1 cellular context compared by ENCODE assay signal in the genomic region with DNA sequence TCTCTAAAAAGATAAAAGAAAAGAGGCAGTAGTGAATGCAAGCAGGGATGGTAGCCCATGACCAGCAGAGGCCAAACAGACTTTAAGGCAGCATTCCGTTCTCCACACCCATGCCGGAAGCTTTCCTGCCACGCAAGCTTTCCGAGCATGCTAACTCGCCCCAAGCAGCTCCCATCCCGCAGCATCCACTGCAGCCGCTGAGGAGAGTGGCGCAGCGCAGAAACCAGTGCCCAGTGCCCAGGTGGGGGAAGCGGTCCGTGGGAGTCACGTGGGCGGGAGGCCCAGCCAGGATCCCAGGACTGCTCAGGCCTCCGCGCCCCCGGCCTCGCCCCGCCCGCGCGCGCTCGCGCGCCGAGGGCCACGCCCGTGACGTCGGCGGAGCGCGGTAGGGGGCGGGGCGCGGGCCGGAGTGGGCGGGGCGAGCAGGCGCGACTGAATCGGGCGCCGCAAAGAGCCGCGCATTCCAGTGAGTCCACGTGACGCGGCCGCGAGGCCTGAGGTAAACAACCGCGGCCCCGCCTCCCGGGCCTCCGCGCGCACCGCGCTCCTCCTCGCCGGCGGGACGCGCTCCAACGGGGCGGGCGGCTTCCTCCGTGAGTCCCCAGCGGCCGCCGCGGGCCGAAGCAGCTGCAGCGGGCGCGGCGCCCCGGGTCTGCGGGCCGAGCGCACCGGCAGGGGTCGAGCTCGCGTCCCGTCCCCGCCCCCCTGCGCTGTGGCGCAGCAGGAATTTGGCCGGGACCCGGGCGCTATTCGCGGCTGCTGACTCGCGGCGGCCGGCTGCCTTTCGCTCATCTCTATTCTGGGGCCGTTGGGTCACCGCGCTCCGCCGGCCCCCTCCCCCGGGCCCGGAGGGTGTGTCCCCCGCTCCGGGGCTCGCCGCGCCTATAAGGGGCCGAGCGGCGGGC.
TF ChIP-seq lines count a peak whose summit lies in the region.

A gene with protein sequence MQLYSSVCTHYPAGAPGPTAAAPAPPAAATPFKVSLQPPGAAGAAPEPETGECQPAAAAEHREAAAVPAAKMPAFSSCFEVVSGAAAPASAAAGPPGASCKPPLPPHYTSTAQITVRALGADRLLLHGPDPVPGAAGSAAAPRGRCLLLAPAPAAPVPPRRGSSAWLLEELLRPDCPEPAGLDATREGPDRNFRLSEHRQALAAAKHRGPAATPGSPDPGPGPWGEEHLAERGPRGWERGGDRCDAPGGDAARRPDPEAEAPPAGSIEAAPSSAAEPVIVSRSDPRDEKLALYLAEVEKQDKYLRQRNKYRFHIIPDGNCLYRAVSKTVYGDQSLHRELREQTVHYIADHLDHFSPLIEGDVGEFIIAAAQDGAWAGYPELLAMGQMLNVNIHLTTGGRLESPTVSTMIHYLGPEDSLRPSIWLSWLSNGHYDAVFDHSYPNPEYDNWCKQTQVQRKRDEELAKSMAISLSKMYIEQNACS (plus strand): TSS at position 529 of the 905 bp plus-strand sequence. CDS start 383 bp downstream, outside the sequence.

TF ChIP-seq in K562, 482 proteins besides CTCF, POLR2A, EP300 and RAD21 (continued from another document and continues in another):
- TF ChIP-seq, protein P1, sequence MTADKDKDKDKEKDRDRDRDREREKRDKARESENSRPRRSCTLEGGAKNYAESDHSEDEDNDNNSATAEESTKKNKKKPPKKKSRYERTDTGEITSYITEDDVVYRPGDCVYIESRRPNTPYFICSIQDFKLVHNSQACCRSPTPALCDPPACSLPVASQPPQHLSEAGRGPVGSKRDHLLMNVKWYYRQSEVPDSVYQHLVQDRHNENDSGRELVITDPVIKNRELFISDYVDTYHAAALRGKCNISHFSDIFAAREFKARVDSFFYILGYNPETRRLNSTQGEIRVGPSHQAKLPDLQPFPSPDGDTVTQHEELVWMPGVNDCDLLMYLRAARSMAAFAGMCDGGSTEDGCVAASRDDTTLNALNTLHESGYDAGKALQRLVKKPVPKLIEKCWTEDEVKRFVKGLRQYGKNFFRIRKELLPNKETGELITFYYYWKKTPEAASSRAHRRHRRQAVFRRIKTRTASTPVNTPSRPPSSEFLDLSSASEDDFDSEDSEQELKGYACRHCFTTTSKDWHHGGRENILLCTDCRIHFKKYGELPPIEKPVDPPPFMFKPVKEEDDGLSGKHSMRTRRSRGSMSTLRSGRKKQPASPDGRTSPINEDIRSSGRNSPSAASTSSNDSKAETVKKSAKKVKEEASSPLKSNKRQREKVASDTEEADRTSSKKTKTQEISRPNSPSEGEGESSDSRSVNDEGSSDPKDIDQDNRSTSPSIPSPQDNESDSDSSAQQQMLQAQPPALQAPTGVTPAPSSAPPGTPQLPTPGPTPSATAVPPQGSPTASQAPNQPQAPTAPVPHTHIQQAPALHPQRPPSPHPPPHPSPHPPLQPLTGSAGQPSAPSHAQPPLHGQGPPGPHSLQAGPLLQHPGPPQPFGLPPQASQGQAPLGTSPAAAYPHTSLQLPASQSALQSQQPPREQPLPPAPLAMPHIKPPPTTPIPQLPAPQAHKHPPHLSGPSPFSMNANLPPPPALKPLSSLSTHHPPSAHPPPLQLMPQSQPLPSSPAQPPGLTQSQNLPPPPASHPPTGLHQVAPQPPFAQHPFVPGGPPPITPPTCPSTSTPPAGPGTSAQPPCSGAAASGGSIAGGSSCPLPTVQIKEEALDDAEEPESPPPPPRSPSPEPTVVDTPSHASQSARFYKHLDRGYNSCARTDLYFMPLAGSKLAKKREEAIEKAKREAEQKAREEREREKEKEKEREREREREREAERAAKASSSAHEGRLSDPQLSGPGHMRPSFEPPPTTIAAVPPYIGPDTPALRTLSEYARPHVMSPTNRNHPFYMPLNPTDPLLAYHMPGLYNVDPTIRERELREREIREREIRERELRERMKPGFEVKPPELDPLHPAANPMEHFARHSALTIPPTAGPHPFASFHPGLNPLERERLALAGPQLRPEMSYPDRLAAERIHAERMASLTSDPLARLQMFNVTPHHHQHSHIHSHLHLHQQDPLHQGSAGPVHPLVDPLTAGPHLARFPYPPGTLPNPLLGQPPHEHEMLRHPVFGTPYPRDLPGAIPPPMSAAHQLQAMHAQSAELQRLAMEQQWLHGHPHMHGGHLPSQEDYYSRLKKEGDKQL (CRISPR knock-in tag; IDR thresholded peaks at IDR 0.05; ENCODE audit: borderline replicate concordance) = no peak
- TF ChIP-seq, protein P2, sequence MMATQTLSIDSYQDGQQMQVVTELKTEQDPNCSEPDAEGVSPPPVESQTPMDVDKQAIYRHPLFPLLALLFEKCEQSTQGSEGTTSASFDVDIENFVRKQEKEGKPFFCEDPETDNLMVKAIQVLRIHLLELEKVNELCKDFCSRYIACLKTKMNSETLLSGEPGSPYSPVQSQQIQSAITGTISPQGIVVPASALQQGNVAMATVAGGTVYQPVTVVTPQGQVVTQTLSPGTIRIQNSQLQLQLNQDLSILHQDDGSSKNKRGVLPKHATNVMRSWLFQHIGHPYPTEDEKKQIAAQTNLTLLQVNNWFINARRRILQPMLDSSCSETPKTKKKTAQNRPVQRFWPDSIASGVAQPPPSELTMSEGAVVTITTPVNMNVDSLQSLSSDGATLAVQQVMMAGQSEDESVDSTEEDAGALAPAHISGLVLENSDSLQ (IDR thresholded peaks at IDR 0.05) = no peak
- TF ChIP-seq NFIX (CRISPR knock-in tag; IDR thresholded peaks at IDR 0.05; ENCODE audit: low read depth) = no peak
- TF ChIP-seq MTA2 (IDR thresholded peaks at IDR 0.05; ENCODE audit: low read depth) = no peak
- TF ChIP-seq CREB1 (IDR thresholded peaks at IDR 0.05) = peak; percentile 94
- peak; percentile 87 for TF ChIP-seq CREB1 (CRISPR knock-in tag; IDR thresholded peaks at IDR 0.05)
- no peak for TF ChIP-seq HDAC3 (IDR thresholded peaks at IDR 0.05; ENCODE audit: borderline replicate concordance, partially characterized antibody)
- no peak for TF ChIP-seq NCOA2 (IDR thresholded peaks at IDR 0.05; ENCODE audit: partially characterized antibody in 2 of 2)
- TF ChIP-seq ZKSCAN3 (CRISPR knock-in tag; IDR thresholded peaks at IDR 0.05) = no peak
- peak; percentile 43; the same call in 1 of the 2 replicates for TF ChIP-seq TOE1 (IDR thresholded peaks at IDR 0.05; ENCODE audit: borderline replicate concordance)
- no peak for TF ChIP-seq TOE1 (CRISPR knock-in tag; IDR thresholded peaks at IDR 0.05; ENCODE audit: borderline replicate concordance, low read depth)
- no peak for TF ChIP-seq SRSF3 (IDR thresholded peaks at IDR 0.05; ENCODE audit: insufficient read depth, low read length)
- TF ChIP-seq, protein P3, sequence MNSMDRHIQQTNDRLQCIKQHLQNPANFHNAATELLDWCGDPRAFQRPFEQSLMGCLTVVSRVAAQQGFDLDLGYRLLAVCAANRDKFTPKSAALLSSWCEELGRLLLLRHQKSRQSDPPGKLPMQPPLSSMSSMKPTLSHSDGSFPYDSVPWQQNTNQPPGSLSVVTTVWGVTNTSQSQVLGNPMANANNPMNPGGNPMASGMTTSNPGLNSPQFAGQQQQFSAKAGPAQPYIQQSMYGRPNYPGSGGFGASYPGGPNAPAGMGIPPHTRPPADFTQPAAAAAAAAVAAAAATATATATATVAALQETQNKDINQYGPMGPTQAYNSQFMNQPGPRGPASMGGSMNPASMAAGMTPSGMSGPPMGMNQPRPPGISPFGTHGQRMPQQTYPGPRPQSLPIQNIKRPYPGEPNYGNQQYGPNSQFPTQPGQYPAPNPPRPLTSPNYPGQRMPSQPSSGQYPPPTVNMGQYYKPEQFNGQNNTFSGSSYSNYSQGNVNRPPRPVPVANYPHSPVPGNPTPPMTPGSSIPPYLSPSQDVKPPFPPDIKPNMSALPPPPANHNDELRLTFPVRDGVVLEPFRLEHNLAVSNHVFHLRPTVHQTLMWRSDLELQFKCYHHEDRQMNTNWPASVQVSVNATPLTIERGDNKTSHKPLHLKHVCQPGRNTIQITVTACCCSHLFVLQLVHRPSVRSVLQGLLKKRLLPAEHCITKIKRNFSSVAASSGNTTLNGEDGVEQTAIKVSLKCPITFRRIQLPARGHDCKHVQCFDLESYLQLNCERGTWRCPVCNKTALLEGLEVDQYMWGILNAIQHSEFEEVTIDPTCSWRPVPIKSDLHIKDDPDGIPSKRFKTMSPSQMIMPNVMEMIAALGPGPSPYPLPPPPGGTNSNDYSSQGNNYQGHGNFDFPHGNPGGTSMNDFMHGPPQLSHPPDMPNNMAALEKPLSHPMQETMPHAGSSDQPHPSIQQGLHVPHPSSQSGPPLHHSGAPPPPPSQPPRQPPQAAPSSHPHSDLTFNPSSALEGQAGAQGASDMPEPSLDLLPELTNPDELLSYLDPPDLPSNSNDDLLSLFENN (IDR thresholded peaks at IDR 0.05; ENCODE audit: low read depth in 2 of 2, low read length in 2 of 2) = no peak
- TF ChIP-seq, protein P4, sequence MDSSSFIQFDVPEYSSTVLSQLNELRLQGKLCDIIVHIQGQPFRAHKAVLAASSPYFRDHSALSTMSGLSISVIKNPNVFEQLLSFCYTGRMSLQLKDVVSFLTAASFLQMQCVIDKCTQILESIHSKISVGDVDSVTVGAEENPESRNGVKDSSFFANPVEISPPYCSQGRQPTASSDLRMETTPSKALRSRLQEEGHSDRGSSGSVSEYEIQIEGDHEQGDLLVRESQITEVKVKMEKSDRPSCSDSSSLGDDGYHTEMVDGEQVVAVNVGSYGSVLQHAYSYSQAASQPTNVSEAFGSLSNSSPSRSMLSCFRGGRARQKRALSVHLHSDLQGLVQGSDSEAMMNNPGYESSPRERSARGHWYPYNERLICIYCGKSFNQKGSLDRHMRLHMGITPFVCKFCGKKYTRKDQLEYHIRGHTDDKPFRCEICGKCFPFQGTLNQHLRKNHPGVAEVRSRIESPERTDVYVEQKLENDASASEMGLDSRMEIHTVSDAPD (CRISPR knock-in tag; IDR thresholded peaks at IDR 0.05) = no peak
- peak in 1 of 2 experiments; percentile 59; a peak in 2 of 4 replicates for TF ChIP-seq HDAC1 (IDR thresholded peaks at IDR 0.05)
- TF ChIP-seq ZNF121 (CRISPR knock-in tag; conservative IDR thresholded peaks at IDR 0.05) = no peak
- no peak for TF ChIP-seq ZNF696 (CRISPR knock-in tag; conservative IDR thresholded peaks at IDR 0.05)
- TF ChIP-seq CXXC5 (CRISPR knock-in tag; IDR thresholded peaks at IDR 0.05) = peak; percentile 96
- no peak for TF ChIP-seq TAF1 (IDR thresholded peaks at IDR 0.05; ENCODE audit: control insufficient read depth, extremely low read depth, insufficient read depth, low read length, severe bottlenecking)
- TF ChIP-seq, protein P5, sequence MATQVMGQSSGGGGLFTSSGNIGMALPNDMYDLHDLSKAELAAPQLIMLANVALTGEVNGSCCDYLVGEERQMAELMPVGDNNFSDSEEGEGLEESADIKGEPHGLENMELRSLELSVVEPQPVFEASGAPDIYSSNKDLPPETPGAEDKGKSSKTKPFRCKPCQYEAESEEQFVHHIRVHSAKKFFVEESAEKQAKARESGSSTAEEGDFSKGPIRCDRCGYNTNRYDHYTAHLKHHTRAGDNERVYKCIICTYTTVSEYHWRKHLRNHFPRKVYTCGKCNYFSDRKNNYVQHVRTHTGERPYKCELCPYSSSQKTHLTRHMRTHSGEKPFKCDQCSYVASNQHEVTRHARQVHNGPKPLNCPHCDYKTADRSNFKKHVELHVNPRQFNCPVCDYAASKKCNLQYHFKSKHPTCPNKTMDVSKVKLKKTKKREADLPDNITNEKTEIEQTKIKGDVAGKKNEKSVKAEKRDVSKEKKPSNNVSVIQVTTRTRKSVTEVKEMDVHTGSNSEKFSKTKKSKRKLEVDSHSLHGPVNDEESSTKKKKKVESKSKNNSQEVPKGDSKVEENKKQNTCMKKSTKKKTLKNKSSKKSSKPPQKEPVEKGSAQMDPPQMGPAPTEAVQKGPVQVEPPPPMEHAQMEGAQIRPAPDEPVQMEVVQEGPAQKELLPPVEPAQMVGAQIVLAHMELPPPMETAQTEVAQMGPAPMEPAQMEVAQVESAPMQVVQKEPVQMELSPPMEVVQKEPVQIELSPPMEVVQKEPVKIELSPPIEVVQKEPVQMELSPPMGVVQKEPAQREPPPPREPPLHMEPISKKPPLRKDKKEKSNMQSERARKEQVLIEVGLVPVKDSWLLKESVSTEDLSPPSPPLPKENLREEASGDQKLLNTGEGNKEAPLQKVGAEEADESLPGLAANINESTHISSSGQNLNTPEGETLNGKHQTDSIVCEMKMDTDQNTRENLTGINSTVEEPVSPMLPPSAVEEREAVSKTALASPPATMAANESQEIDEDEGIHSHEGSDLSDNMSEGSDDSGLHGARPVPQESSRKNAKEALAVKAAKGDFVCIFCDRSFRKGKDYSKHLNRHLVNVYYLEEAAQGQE (CRISPR knock-in tag; IDR thresholded peaks at IDR 0.05; ENCODE audit: low read depth) = peak; percentile 60; the same call in 1 of the 2 replicates
- TF ChIP-seq RNF2 (IDR thresholded peaks at IDR 0.05) = no peak
- TF ChIP-seq, protein P6, sequence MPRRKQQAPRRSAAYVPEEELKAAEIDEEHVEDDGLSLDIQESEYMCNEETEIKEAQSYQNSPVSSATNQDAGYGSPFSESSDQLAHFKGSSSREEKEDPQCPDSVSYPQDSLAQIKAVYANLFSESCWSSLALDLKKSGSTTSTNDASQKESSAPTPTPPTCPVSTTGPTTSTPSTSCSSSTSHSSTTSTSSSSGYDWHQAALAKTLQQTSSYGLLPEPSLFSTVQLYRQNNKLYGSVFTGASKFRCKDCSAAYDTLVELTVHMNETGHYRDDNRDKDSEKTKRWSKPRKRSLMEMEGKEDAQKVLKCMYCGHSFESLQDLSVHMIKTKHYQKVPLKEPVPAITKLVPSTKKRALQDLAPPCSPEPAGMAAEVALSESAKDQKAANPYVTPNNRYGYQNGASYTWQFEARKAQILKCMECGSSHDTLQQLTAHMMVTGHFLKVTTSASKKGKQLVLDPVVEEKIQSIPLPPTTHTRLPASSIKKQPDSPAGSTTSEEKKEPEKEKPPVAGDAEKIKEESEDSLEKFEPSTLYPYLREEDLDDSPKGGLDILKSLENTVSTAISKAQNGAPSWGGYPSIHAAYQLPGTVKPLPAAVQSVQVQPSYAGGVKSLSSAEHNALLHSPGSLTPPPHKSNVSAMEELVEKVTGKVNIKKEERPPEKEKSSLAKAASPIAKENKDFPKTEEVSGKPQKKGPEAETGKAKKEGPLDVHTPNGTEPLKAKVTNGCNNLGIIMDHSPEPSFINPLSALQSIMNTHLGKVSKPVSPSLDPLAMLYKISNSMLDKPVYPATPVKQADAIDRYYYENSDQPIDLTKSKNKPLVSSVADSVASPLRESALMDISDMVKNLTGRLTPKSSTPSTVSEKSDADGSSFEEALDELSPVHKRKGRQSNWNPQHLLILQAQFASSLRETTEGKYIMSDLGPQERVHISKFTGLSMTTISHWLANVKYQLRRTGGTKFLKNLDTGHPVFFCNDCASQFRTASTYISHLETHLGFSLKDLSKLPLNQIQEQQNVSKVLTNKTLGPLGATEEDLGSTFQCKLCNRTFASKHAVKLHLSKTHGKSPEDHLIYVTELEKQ (CRISPR knock-in tag; IDR thresholded peaks at IDR 0.05) = no peak
- TF ChIP-seq HLTF (IDR thresholded peaks at IDR 0.05) = no peak
- TF ChIP-seq ZNF785 (CRISPR knock-in tag; IDR thresholded peaks at IDR 0.05) = no peak
- TF ChIP-seq SAFB (IDR thresholded peaks at IDR 0.05; ENCODE audit: borderline replicate concordance, low read depth, low read length) = peak; percentile 92
- TF ChIP-seq RFX1 (IDR thresholded peaks at IDR 0.05) = no peak
- no peak for TF ChIP-seq NR2C2 (CRISPR knock-in tag; IDR thresholded peaks at IDR 0.05)
- TF ChIP-seq NR2C2 (tag; IDR thresholded peaks at IDR 0.05) = no peak; the same call in 1 of the 2 replicates
- TF ChIP-seq, protein P7, sequence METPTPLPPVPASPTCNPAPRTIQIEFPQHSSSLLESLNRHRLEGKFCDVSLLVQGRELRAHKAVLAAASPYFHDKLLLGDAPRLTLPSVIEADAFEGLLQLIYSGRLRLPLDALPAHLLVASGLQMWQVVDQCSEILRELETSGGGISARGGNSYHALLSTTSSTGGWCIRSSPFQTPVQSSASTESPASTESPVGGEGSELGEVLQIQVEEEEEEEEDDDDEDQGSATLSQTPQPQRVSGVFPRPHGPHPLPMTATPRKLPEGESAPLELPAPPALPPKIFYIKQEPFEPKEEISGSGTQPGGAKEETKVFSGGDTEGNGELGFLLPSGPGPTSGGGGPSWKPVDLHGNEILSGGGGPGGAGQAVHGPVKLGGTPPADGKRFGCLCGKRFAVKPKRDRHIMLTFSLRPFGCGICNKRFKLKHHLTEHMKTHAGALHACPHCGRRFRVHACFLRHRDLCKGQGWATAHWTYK (CRISPR knock-in tag; IDR thresholded peaks at IDR 0.05) = 0 out of 2 replicates have a peak, but pooled peaks have one; percentile 35
- peak; percentile 89 for TF ChIP-seq CCNT2 (IDR thresholded peaks at IDR 0.05; ENCODE audit: borderline replicate concordance, extremely low read depth, insufficient read length, low read depth, low read length)
- no peak for TF ChIP-seq COPS2 (conservative IDR thresholded peaks at IDR 0.05)
